ENCODE assay signal across 9 cellular contexts in genomic region chr1:62271932-62272728, GRCh38. TPM values are rescaled to one million over a fixed set of nuclear protein-coding genes. Genes with fewer than 3 reads are reported as not detected.
DNase-seq lines count a peak whose midpoint lies in the region; ATAC-seq and TF ChIP-seq lines count a peak whose summit lies in the region.
"Had no signal": no experiment of that assay in that cellular context is flagged by ENCODE, and none has a peak within 500 bp of the region (broad histone marks: within the 10 kb centered on the region; RNA-seq: fewer than 3 reads in every experiment).

No MANE protein-coding gene starts in this region.

- DNase-seq in NCI-H510A (lab: John Stamatoyannopoulos, UW), result peak; percentile 57
- DNase-seq in activated T-helper 1 cell treated with anti-CD3 and anti-CD28 coated beads, Interleukin-12 subunit alpha, Interleukin-12 subunit beta, Interleukin-2, Interleukin-4 antibody, amounts not matched to agents 30 ng/mL and 10 ng/mL and 1 ng/mL, durations not matched to agents 14 hours and 24 hours and 36 hours (ENCODE audit: low spot score), result peak; percentile 46
- peak; percentile 9 to 16 for DNase-seq in stimulated activated CD4-positive, alpha-beta T cell treated with anti-CD3 and anti-CD28 coated beads, Interleukin-12 subunit alpha, Interleukin-12 subunit beta, amount 100 ng/mL, for 24 hours (ENCODE audit: low read depth in 2 of 2)
- DNase-seq in upper lobe of left lung, result no peak
- no peak for DNase-seq in Caco-2
- no peak for DNase-seq in suprapubic skin (ENCODE audit: low spot score in 2 of 2)
- DNase-seq: left cardiac atrium had no signal

- WGBS in upper lobe of left lung, 2 donors, result 32 to 52% methylated on average over 9 to 13 of the region's 13 CpGs
- WGBS in suprapubic skin, result 67% methylated on average over 13 of the region's 13 CpGs

- H3K9me3 ChIP-seq in upper lobe of left lung, result no peaks in the 10 kb centered on the region
- H3K9me3 ChIP-seq in Caco-2, result no peaks in the 10 kb centered on the region
- H3K9me3 ChIP-seq in suprapubic skin, result no peaks in the 10 kb centered on the region

- no peaks in the 10 kb centered on the region for H3K36me3 Mint-ChIP-seq in activated T-helper 1 cell treated with anti-CD3 and anti-CD28 coated beads, Interleukin-12 subunit alpha, Interleukin-12 subunit beta, Interleukin-2, Interleukin-4 antibody, amounts not matched to agents 30 ng/mL and 10 ng/mL and 1 ng/mL, durations not matched to agents 14 hours and 24 hours and 36 hours (ENCODE audit: low read depth)
- peaks cover 49% of the 10 kb centered on the region for H3K36me3 Mint-ChIP-seq in Caco-2 (ENCODE audit: insufficient read depth, unreplicated experiment)

- H3K4me3 Mint-ChIP-seq in activated T-helper 1 cell treated with anti-CD3 and anti-CD28 coated beads, Interleukin-12 subunit alpha, Interleukin-12 subunit beta, Interleukin-2, Interleukin-4 antibody, amounts not matched to agents 30 ng/mL and 10 ng/mL and 1 ng/mL, durations not matched to agents 14 hours and 24 hours and 36 hours, result peak overlapping the region; percentile 25
- no peak overlapping the region for H3K4me3 Mint-ChIP-seq in Caco-2 (ENCODE audit: unreplicated experiment)

- H3K36me3 ChIP-seq in upper lobe of left lung (no peaks in the 10 kb centered on the region), Caco-2 (ENCODE audit: control insufficient read depth, insufficient read depth, low read length) (peaks cover 3% of the 10 kb centered on the region; the same call in 1 of the 2 replicates), suprapubic skin (no peaks in the 10 kb centered on the region)

- intact Hi-C loops in activated T-helper 1 cell treated with anti-CD3 and anti-CD28 coated beads, Interleukin-12 subunit alpha, Interleukin-12 subunit beta, Interleukin-2, Interleukin-4 antibody, amounts not matched to agents 30 ng/mL and 10 ng/mL and 1 ng/mL, durations not matched to agents 14 hours and 24 hours and 36 hours (cut with micrococcal nuclease), result loop anchor here (1.0 to 10.0 kb wide), 2 partner anchors 164 to 993 kb away; no protein-coding TSS in a partner anchor
- intact Hi-C loops in Caco-2 (cut with micrococcal nuclease; ENCODE audit: unreplicated experiment), result no loop called here

- TF ChIP-seq CTCF in upper lobe of left lung (IDR thresholded peaks at IDR 0.05) (no peak), Caco-2 (IDR thresholded peaks at IDR 0.05; ENCODE audit: insufficient read depth in 1 of 2, low read depth in 1 of 2, low read length in 1 of 2, severe bottlenecking in 1 of 2, unreplicated experiment in 1 of 2) (no peak), suprapubic skin (IDR thresholded peaks at IDR 0.05) (no peak)

- POLR2A ChIA-PET in Caco-2 (lab: Charles Lee), result no interaction called here

- CTCF ChIA-PET in Caco-2 (lab: Charles Lee), result no interaction called here

- no TSS peak for BruUV-seq in Caco-2 (replicated peaks; lab: Mats Ljungman, UMichigan)

- H3K4me1 ChIP-seq in upper lobe of left lung (peaks cover 0 to 7% (median 2%) of the 10 kb centered on the region in 4 donors), Caco-2 (peaks cover 7% of the 10 kb centered on the region; the same call in 1 of the 2 replicates), suprapubic skin (peaks cover 12% of the 10 kb centered on the region)

- H3K27me3 ChIP-seq in upper lobe of left lung (no peaks in the 10 kb centered on the region), Caco-2 (replicated peaks; ENCODE audit: control insufficient read depth, insufficient read depth, low read length) (no peaks in the 10 kb centered on the region), suprapubic skin (no peaks in the 10 kb centered on the region)

- no peaks in the 10 kb centered on the region for H3K27me3 Mint-ChIP-seq in activated T-helper 1 cell treated with anti-CD3 and anti-CD28 coated beads, Interleukin-12 subunit alpha, Interleukin-12 subunit beta, Interleukin-2, Interleukin-4 antibody, amounts not matched to agents 30 ng/mL and 10 ng/mL and 1 ng/mL, durations not matched to agents 14 hours and 24 hours and 36 hours (ENCODE audit: insufficient read depth)
- H3K27me3 Mint-ChIP-seq in Caco-2 (ENCODE audit: insufficient read depth, unreplicated experiment), result no peaks in the 10 kb centered on the region

- peaks cover 18% of the 10 kb centered on the region for H3K4me1 Mint-ChIP-seq in activated T-helper 1 cell treated with anti-CD3 and anti-CD28 coated beads, Interleukin-12 subunit alpha, Interleukin-12 subunit beta, Interleukin-2, Interleukin-4 antibody, amounts not matched to agents 30 ng/mL and 10 ng/mL and 1 ng/mL, durations not matched to agents 14 hours and 24 hours and 36 hours (ENCODE audit: low read depth)
- H3K4me1 Mint-ChIP-seq in Caco-2 (ENCODE audit: low read depth, unreplicated experiment), result no peaks in the 10 kb centered on the region

- TF ChIP-seq POLR2A in GM18505 (IDR thresholded peaks at IDR 0.05; ENCODE audit: borderline replicate concordance, extremely low read depth, insufficient read depth, insufficient read length), result no peak
- TF ChIP-seq POLR2A in upper lobe of left lung (IDR thresholded peaks at IDR 0.05), result no peak
- no peak for TF ChIP-seq POLR2A in suprapubic skin (IDR thresholded peaks at IDR 0.05)

- TF ChIP-seq EP300 in upper lobe of left lung (IDR thresholded peaks at IDR 0.05) (no peak), suprapubic skin (IDR thresholded peaks at IDR 0.05) (no peak)

- peak; percentile 92 for ATAC-seq in GM18505 (IDR thresholded peaks at IDR 0.05; ENCODE audit: unreplicated experiment)
- ATAC-seq in HG02571 (IDR thresholded peaks at IDR 0.05; ENCODE audit: unreplicated experiment), result peak; percentile 60
- ATAC-seq in upper lobe of left lung (ENCODE audit: low FRiP score in 2 of 2), result no peak

- H3K9me3 Mint-ChIP-seq in activated T-helper 1 cell treated with anti-CD3 and anti-CD28 coated beads, Interleukin-12 subunit alpha, Interleukin-12 subunit beta, Interleukin-2, Interleukin-4 antibody, amounts not matched to agents 30 ng/mL and 10 ng/mL and 1 ng/mL, durations not matched to agents 14 hours and 24 hours and 36 hours, result peaks cover 4% of the 10 kb centered on the region
- no peaks in the 10 kb centered on the region for H3K9me3 Mint-ChIP-seq in Caco-2 (ENCODE audit: unreplicated experiment)

- H3K4me3 ChIP-seq in upper lobe of left lung, result no peak overlapping the region
- H3K4me3 ChIP-seq in Caco-2 (ENCODE audit: low read depth, low read length), result no peak overlapping the region
- H3K4me3 ChIP-seq in suprapubic skin, result no peak overlapping the region

- peak overlapping the region; percentile 81 for H3K27ac Mint-ChIP-seq in activated T-helper 1 cell treated with anti-CD3 and anti-CD28 coated beads, Interleukin-12 subunit alpha, Interleukin-12 subunit beta, Interleukin-2, Interleukin-4 antibody, amounts not matched to agents 30 ng/mL and 10 ng/mL and 1 ng/mL, durations not matched to agents 14 hours and 24 hours and 36 hours
- no peak overlapping the region for H3K27ac Mint-ChIP-seq in Caco-2 (ENCODE audit: unreplicated experiment)

- H3K27ac ChIP-seq in upper lobe of left lung (no peak overlapping the region), suprapubic skin (no peak overlapping the region)

RNA-seq across cellular contexts. Expression of gene KANK4, which starts 47.1 kb away (rescaled TPM):
- not detected in 2 replicates for total RNA-seq in activated T-helper 1 cell treated with anti-CD3 and anti-CD28 coated beads, Interleukin-12 subunit alpha, Interleukin-12 subunit beta, Interleukin-2, Interleukin-4 antibody, amounts not matched to agents 30 ng/mL and 10 ng/mL and 1 ng/mL, durations not matched to agents 14 hours and 24 hours and 36 hours
- total RNA-seq in upper lobe of left lung (1 to 10 TPM in 5 of 6 donors, under 1 TPM in 1; 0.63 to 9.8 (median 3.7) TPM), Caco-2 (2022) (18.9 and 21.5 TPM in 2 replicates), suprapubic skin (1 to 10 TPM in 1 of 4 donors, under 1 TPM in 3; 0.16 to 1.3 (median 0.54) TPM)

Comparison
In these comparisons a context has a peak if more than half of its experiments do, and no peak if none do; other contexts are left out.
1. ATAC-seq: peak in GM18505 (single experiment) and HG02571 (single experiment); none in upper lobe of left lung (0 of 2).
2. DNase-seq: peak in NCI-H510A (single experiment), activated T-helper 1 cell treated with anti-CD3 and anti-CD28 coated beads, Interleukin-12 subunit alpha, Interleukin-12 subunit beta, Interleukin-2, Interleukin-4 antibody, amounts not matched to agents 30 ng/mL and 10 ng/mL and 1 ng/mL, durations not matched to agents 14 hours and 24 hours and 36 hours (single experiment) and stimulated activated CD4-positive, alpha-beta T cell treated with anti-CD3 and anti-CD28 coated beads, Interleukin-12 subunit alpha, Interleukin-12 subunit beta, amount 100 ng/mL, for 24 hours (2 of 2); none in upper lobe of left lung (0 of 2), Caco-2 (0 of 2) and suprapubic skin (0 of 2).